In genomic region chr2:29601872-29602271, GRCh38 we compare ENCODE assay signal across 17 cellular contexts.
"Had no signal": no experiment of that assay in that cellular context is flagged by ENCODE, and none has a peak within 500 bp of the region (broad histone marks: within the 10 kb centered on the region; RNA-seq: fewer than 3 reads in every experiment).

No MANE protein-coding gene starts in this region.

- H3K27me3 ChIP-seq: pancreas, thyroid gland had no signal

- H3K36me3 ChIP-seq: esophagus squamous epithelium, left ventricle myocardium inferior, pancreas, thyroid gland had no signal

- H3K27ac ChIP-seq: esophagus squamous epithelium, left ventricle myocardium inferior, pancreas, thyroid gland had no signal

- H3K4me3 ChIP-seq: esophagus squamous epithelium, left ventricle myocardium inferior, lung, pancreas, thyroid gland had no signal

- DNase-seq: effector memory CD8-positive, alpha-beta T cell; esophagus squamous epithelium; foreskin fibroblast; immature natural killer cell; kidney; left cardiac atrium; left ventricle myocardium inferior; mesendoderm; naive B cell; occipital lobe; pancreas; right cardiac atrium; small intestine; stimulated activated CD4-positive, alpha-beta T cell treated with anti-CD3 and anti-CD28 coated beads, Interleukin-12 subunit alpha, Interleukin-12 subunit beta, amount 100 ng/mL, for 4 hours; stimulated activated naive CD4-positive, alpha-beta T cell treated with Interleukin-2 at 50 U/mL for 16 hours; thyroid gland had no signal

- H3K4me1 ChIP-seq: left ventricle myocardium inferior, pancreas, thyroid gland had no signal

- H3K9me3 ChIP-seq: esophagus squamous epithelium, left ventricle myocardium inferior, pancreas, thyroid gland had no signal
